32 cellular contexts compared by ENCODE assay signal in genomic region chr2:3280683-3281520, GRCh38.
DNase-seq lines count a peak whose midpoint lies in the region; ATAC-seq, FAIRE-seq and TF ChIP-seq lines count a peak whose summit lies in the region.
"Had no signal": no experiment of that assay in that cellular context is flagged by ENCODE, and none has a peak within 500 bp of the region (broad histone marks: within the 10 kb centered on the region; RNA-seq: fewer than 3 reads in every experiment).

No MANE protein-coding gene starts in this region.

- no peak overlapping the region for H3K4me3 ChIP-seq in H1 (ENCODE audit: extremely low read depth in 1 of 4, insufficient read depth in 2 of 4, low read depth in 3 of 4, low read length in 4 of 4)
- H3K4me3 ChIP-seq in mesodermal cell (ENCODE audit: extremely low read depth, insufficient read depth, low read length, poor library complexity, severe bottlenecking), result no peak overlapping the region
- no peak overlapping the region for H3K4me3 ChIP-seq in testis
- H3K4me3 ChIP-seq: GM23248, right atrium auricular region, SK-N-MC, upper lobe of left lung had no signal

- WGBS in H1 (ENCODE audit: extremely low coverage in 1 of 2, insufficient coverage in 1 of 2, insufficient read length in 1 of 2, insufficient replicate concordance in 2 of 2, low coverage in 1 of 2, low lambda C conversion rate in 2 of 2, missing lambda C conversion rate in 1 of 2), 2 experiments, result 88% methylated on average over 13 of the region's 13 CpGs; no CpG with 5 or more reads in 1 of the 2 experiments
- 94 to 95% methylated on average over 11 to 13 of the region's 13 CpGs for WGBS in mesodermal cell (ENCODE audit: insufficient coverage in 2 of 2), 2 experiments
- WGBS in testis, 2 donors, result 95% methylated on average over 12 to 13 of the region's 13 CpGs

- peaks cover 10% of the 10 kb centered on the region for H3K9me3 Mint-ChIP-seq in activated T-cell treated with anti-CD3 and anti-CD28 coated beads, Interleukin-2, amount 50 U/mL, for 24 hours
- peaks cover 2 to 5% of the 10 kb centered on the region in 2 donors for H3K9me3 Mint-ChIP-seq in activated T-cell treated with anti-CD3 and anti-CD28 coated beads, Interleukin-2, amount 50 U/mL, for 72 hours
- H3K9me3 Mint-ChIP-seq: activated T-helper 1 cell treated with anti-CD3 and anti-CD28 coated beads, Interleukin-12 subunit alpha, Interleukin-12 subunit beta, Interleukin-2, Interleukin-4 antibody, amounts not matched to agents 30 ng/mL and 10 ng/mL and 1 ng/mL, durations not matched to agents 14 hours and 24 hours and 36 hours had no signal

- no peaks in the 10 kb centered on the region for H3K23me2 ChIP-seq in H1 (ENCODE audit: low read depth, low read length)

- H2BK15ac ChIP-seq in H1 (ENCODE audit: low read length), result no peak overlapping the region

- no peaks in the 10 kb centered on the region for H3K27me3 Mint-ChIP-seq in activated T-cell treated with anti-CD3 and anti-CD28 coated beads, Interleukin-2, amount 50 U/mL, for 24 hours
- no peaks in the 10 kb centered on the region for H3K27me3 Mint-ChIP-seq in activated T-cell treated with anti-CD3 and anti-CD28 coated beads, Interleukin-2, amount 50 U/mL, for 72 hours (ENCODE audit: low read depth)
- H3K27me3 Mint-ChIP-seq: B cell; memory B cell; stimulated activated naive CD8-positive, alpha-beta T cell treated with anti-CD3 and anti-CD28 coated beads, Interleukin-15, Interleukin-2, amounts not matched to agents 100 ng/mL and 50 ng/mL, for 24 hours had no signal

- 0 out of 4 replicates have a peak, but pooled peaks cover 0 to 2% of the 10 kb centered on the region in 2 experiments for H3K79me2 ChIP-seq in H1 (ENCODE audit: control insufficient read depth in 1 of 2, insufficient read depth in 2 of 2, low read length in 2 of 2)

- CTCF ChIA-PET in H1 (lab: Charles Lee; ENCODE audit: partially characterized antibody), result interaction anchor here (0.6 to 0.8 kb wide), 2 partner anchors 46 to 1138 kb away, joined by 3 read pairs; no protein-coding TSS in a partner anchor

- H3K23ac ChIP-seq in H1 (ENCODE audit: insufficient read length), result no peak overlapping the region

- H3K27ac ChIP-seq in H1 (ENCODE audit: low read depth, low read length) (no peak overlapping the region), mesodermal cell (ENCODE audit: low read depth, low read length, severe bottlenecking) (peak overlapping the region; percentile 23), testis (no peak overlapping the region)
- H3K27ac ChIP-seq: GM23248, right atrium auricular region, SK-N-MC, upper lobe of left lung, VCaP had no signal

- H3K79me1 ChIP-seq in H1 (ENCODE audit: low read depth, low read length), result peaks cover 2% of the 10 kb centered on the region; the same call in 1 of the 2 replicates

- H2AFZ ChIP-seq in H1 (ENCODE audit: low read length), result no peak overlapping the region
- H2AFZ ChIP-seq: GM23248 had no signal

- intact Hi-C loops in testis (cut with DNase I; ENCODE audit: low total_unique reads), result no loop called here

- FAIRE-seq in H1 (lab: Jason Lieb, UNC), result no peak
- FAIRE-seq: A204.1, endothelial cell of umbilical vein, GM18507 had no signal

- TF ChIP-seq POLR2A in H1 (IDR thresholded peaks at IDR 0.05; ENCODE audit: control extremely low read depth in 1 of 2, low read depth in 2 of 2, low read length in 2 of 2) (no peak), testis (IDR thresholded peaks at IDR 0.05) (no peak)

- no peak for TF ChIP-seq CTCF in H1 (IDR thresholded peaks at IDR 0.05; ENCODE audit: control extremely low read depth in 1 of 3, insufficient read depth in 1 of 3, low read depth in 1 of 3, low read length in 3 of 3)
- no peak for TF ChIP-seq CTCF in testis (IDR thresholded peaks at IDR 0.05)

- no peak overlapping the region for H2BK120ac ChIP-seq in H1 (replicated peaks; ENCODE audit: low read depth, low read length)

- DNase-seq in activated T-cell treated with anti-CD3 and anti-CD28 coated beads, Interleukin-2, amount 50 U/mL, for 24 hours, result peak; percentile 6
- DNase-seq in activated T-cell treated with anti-CD3 and anti-CD28 coated beads, Interleukin-2, amount 50 U/mL, for 72 hours, result no peak
- DNase-seq in H1 (ENCODE audit: low read depth in 1 of 2, low spot score in 2 of 2) (no peak), testis (peak; percentile 4), inferior parietal cortex (ENCODE audit: extremely low spot score) (no peak), SKM-1 treated with dmso at 0.1 percent for 144 hours (lab: John Stamatoyannopoulos, UW; ENCODE audit: unreplicated experiment) (no peak)
- DNase-seq: activated CD4-positive, alpha-beta T cell treated with anti-CD3 and anti-CD28 coated beads for 48 hours; activated naive CD4-positive, alpha-beta T cell treated with anti-CD3 and anti-CD28 coated beads, Interleukin-2, amount 50 U/mL, for 16 hours; anterior cingulate cortex; central memory CD4-positive, alpha-beta T cell; DMS53; GF-D8; glutamatergic neuron; GM23248; Kasumi-1; MV-4-11; NCI-H1694 treated with DMSO at 0.1 percent for 48 hours; NCI-H526 treated with DMSO at 0.1 percent for 48 hours; occipital lobe had no signal

- no peak for TF ChIP-seq RAD21 in H1 (IDR thresholded peaks at IDR 0.05 in 1 of 2, conservative IDR thresholded peaks at IDR 0.05 in 1 of 2; ENCODE audit: low read depth in 2 of 2, low read length in 2 of 2)

- H3K4ac ChIP-seq in H1 (replicated peaks; ENCODE audit: insufficient read length, low read depth, low read length), result no peak overlapping the region

- H3K4me3 Mint-ChIP-seq in activated T-cell treated with anti-CD3 and anti-CD28 coated beads, Interleukin-2, amount 50 U/mL, for 24 hours, result no peak overlapping the region
- H3K4me3 Mint-ChIP-seq in activated T-cell treated with anti-CD3 and anti-CD28 coated beads, Interleukin-2, amount 50 U/mL, for 72 hours, result no peak overlapping the region
- H3K4me3 Mint-ChIP-seq: activated T-helper 1 cell treated with anti-CD3 and anti-CD28 coated beads, Interleukin-12 subunit alpha, Interleukin-12 subunit beta, Interleukin-2, Interleukin-4 antibody, amounts not matched to agents 30 ng/mL and 10 ng/mL and 1 ng/mL, durations not matched to agents 14 hours and 24 hours and 36 hours; B cell; memory B cell; stimulated activated naive CD8-positive, alpha-beta T cell treated with anti-CD3 and anti-CD28 coated beads, Interleukin-15, Interleukin-2, amounts not matched to agents 100 ng/mL and 50 ng/mL, for 24 hours had no signal

- H3K9me3 ChIP-seq in H1 (ENCODE audit: insufficient read depth in 2 of 2, low read depth in 1 of 2, low read length in 1 of 2), result no peaks in the 10 kb centered on the region
- H3K9me3 ChIP-seq in mesodermal cell (ENCODE audit: control insufficient read depth, low read length), result peaks cover 4% of the 10 kb centered on the region
- H3K9me3 ChIP-seq in testis, result no peaks in the 10 kb centered on the region
- H3K9me3 ChIP-seq: right atrium auricular region, upper lobe of left lung had no signal

- H3K18ac ChIP-seq in H1 (ENCODE audit: extremely low read depth, low read length), result no peak overlapping the region

- H3K4me1 ChIP-seq in H1 (replicated peaks in 1 of 4; ENCODE audit: control insufficient read depth in 3 of 4, insufficient read depth in 4 of 4, low read length in 3 of 4), result peaks cover 0 to 10% (median 0%) of the 10 kb centered on the region in 4 experiments; a peak in 3 of 7 replicates
- H3K4me1 ChIP-seq in mesodermal cell (ENCODE audit: control insufficient read depth, insufficient read depth, low read length, poor library complexity, severe bottlenecking), result no peaks in the 10 kb centered on the region
- H3K4me1 ChIP-seq in testis, result no peaks in the 10 kb centered on the region

- H4K5ac ChIP-seq in H1 (ENCODE audit: insufficient read length, low read depth, low read length), result no peak overlapping the region

- POLR2A ChIA-PET in H1 (lab: Charles Lee; ENCODE audit: partially characterized antibody), result no interaction called here

- H2BK5ac ChIP-seq in H1 (ENCODE audit: low read depth, low read length), result no peak overlapping the region

- H4K91ac ChIP-seq in H1 (replicated peaks; ENCODE audit: insufficient read length, low read length), result no peak overlapping the region

- no peaks in the 10 kb centered on the region for H3K36me3 ChIP-seq in H1 (ENCODE audit: control insufficient read depth in 2 of 4, insufficient read depth in 4 of 4, low read length in 3 of 4)
- H3K36me3 ChIP-seq in mesodermal cell (ENCODE audit: control insufficient read depth, insufficient read depth, low read length), result peaks cover 4% of the 10 kb centered on the region
- H3K36me3 ChIP-seq in testis (ENCODE audit: low read depth, missing control alignments), result no peaks in the 10 kb centered on the region
- H3K36me3 ChIP-seq: right atrium auricular region, upper lobe of left lung had no signal

- H3K56ac ChIP-seq in H1 (replicated peaks; ENCODE audit: insufficient read length, low read depth, low read length), result no peak overlapping the region

- peaks cover 2% of the 10 kb centered on the region in 2 experiments for H4K20me1 ChIP-seq in H1 (replicated peaks in 1 of 2; ENCODE audit: control insufficient read depth in 1 of 2, insufficient read depth in 2 of 2, low read length in 2 of 2)

- peaks cover 11% of the 10 kb centered on the region for H3K4me1 Mint-ChIP-seq in activated T-cell treated with anti-CD3 and anti-CD28 coated beads, Interleukin-2, amount 50 U/mL, for 24 hours (ENCODE audit: low read depth)
- peaks cover 15% of the 10 kb centered on the region for H3K4me1 Mint-ChIP-seq in activated T-cell treated with anti-CD3 and anti-CD28 coated beads, Interleukin-2, amount 50 U/mL, for 72 hours (ENCODE audit: low read depth)
- H3K4me1 Mint-ChIP-seq: B cell had no signal

- H2AK5ac ChIP-seq in H1 (ENCODE audit: low read depth, low read length), result 0 out of 2 replicates have a peak overlapping the region, but pooled peaks have one; percentile 65

- no peak overlapping the region for H2BK20ac ChIP-seq in H1 (ENCODE audit: low read length)

- peak overlapping the region; percentile 33; the same call in 1 of the 2 replicates for H2BK12ac ChIP-seq in H1 (ENCODE audit: low read depth, low read length)

- no peak overlapping the region for H3K27ac Mint-ChIP-seq in activated T-cell treated with anti-CD3 and anti-CD28 coated beads, Interleukin-2, amount 50 U/mL, for 24 hours
- H3K27ac Mint-ChIP-seq in activated T-cell treated with anti-CD3 and anti-CD28 coated beads, Interleukin-2, amount 50 U/mL, for 72 hours, result no peak overlapping the region
- H3K27ac Mint-ChIP-seq: activated T-helper 1 cell treated with anti-CD3 and anti-CD28 coated beads, Interleukin-12 subunit alpha, Interleukin-12 subunit beta, Interleukin-2, Interleukin-4 antibody, amounts not matched to agents 30 ng/mL and 10 ng/mL and 1 ng/mL, durations not matched to agents 14 hours and 24 hours and 36 hours; B cell; memory B cell; stimulated activated naive CD8-positive, alpha-beta T cell treated with anti-CD3 and anti-CD28 coated beads, Interleukin-15, Interleukin-2, amounts not matched to agents 100 ng/mL and 50 ng/mL, for 24 hours had no signal

- ATAC-seq in activated T-cell treated with anti-CD3 and anti-CD28 coated beads, Interleukin-2, amount 50 U/mL, for 72 hours (replicated peaks in 1 of 2), result no peak
- ATAC-seq in GM19351 (IDR thresholded peaks at IDR 0.05; ENCODE audit: unreplicated experiment), result no peak

- no peak overlapping the region for H3K9ac ChIP-seq in H1 (replicated peaks in 1 of 4; ENCODE audit: extremely low read depth in 1 of 4, low read depth in 3 of 4, low read length in 3 of 4)
- H3K9ac ChIP-seq: GM23248 had no signal

- no peak overlapping the region; the same call in 1 of the 2 replicates for H4K8ac ChIP-seq in H1 (ENCODE audit: extremely low read depth, insufficient read depth, low read length)

- H3K4me2 ChIP-seq in H1 (ENCODE audit: insufficient read depth in 1 of 2, low read depth in 2 of 2, low read length in 2 of 2), result no peak overlapping the region

- no peaks in the 10 kb centered on the region for H3K27me3 ChIP-seq in H1 (replicated peaks in 1 of 4; ENCODE audit: control insufficient read depth in 3 of 4, extremely low read depth in 1 of 4, insufficient read depth in 3 of 4, low read length in 3 of 4)
- H3K27me3 ChIP-seq in testis, result no peaks in the 10 kb centered on the region
- H3K27me3 ChIP-seq: right atrium auricular region, upper lobe of left lung had no signal

- peaks cover 62% of the 10 kb centered on the region for H3K36me3 Mint-ChIP-seq in activated T-cell treated with anti-CD3 and anti-CD28 coated beads, Interleukin-2, amount 50 U/mL, for 24 hours (ENCODE audit: low read depth)
- H3K36me3 Mint-ChIP-seq in activated T-cell treated with anti-CD3 and anti-CD28 coated beads, Interleukin-2, amount 50 U/mL, for 72 hours (ENCODE audit: insufficient read depth in 2 of 2), result peaks cover 9 to 13% of the 10 kb centered on the region in 2 donors

- no peak for TF ChIP-seq EP300 in H1 (IDR thresholded peaks at IDR 0.05; ENCODE audit: borderline replicate concordance in 1 of 2, low read depth in 2 of 2, low read length in 2 of 2)

- no peak overlapping the region for H3K14ac ChIP-seq in H1 (ENCODE audit: insufficient read length)

Comparison
In these comparisons a context has a peak if more than half of its experiments do, and no peak if none do; other contexts are left out.
1. DNase-seq: peak in activated T-cell treated with anti-CD3 and anti-CD28 coated beads, Interleukin-2, amount 50 U/mL, for 24 hours (single experiment) and testis (single experiment); none in activated T-cell treated with anti-CD3 and anti-CD28 coated beads, Interleukin-2, amount 50 U/mL, for 72 hours (0 of 2), H1 (0 of 2), inferior parietal cortex (single experiment) and SKM-1 treated with dmso at 0.1 percent for 144 hours (single experiment).